24 cellular contexts compared by ENCODE assay signal in genomic region chr7:87566311-87566710, GRCh38. TPM values are rescaled to one million over a fixed set of nuclear protein-coding genes. Genes with fewer than 3 reads are reported as not detected.
DNase-seq lines count a peak whose midpoint lies in the region; ATAC-seq, FAIRE-seq and TF ChIP-seq lines count a peak whose summit lies in the region.
"Had no signal": no experiment of that assay in that cellular context is flagged by ENCODE, and none has a peak within 500 bp of the region (broad histone marks: within the 10 kb centered on the region; RNA-seq: fewer than 3 reads in every experiment).

No MANE protein-coding gene starts in this region.

- H3K9me3 ChIP-seq in adipocyte (ENCODE audit: control insufficient read depth, low read length) = no peaks in the 10 kb centered on the region
- H3K9me3 ChIP-seq: A549, BE2C, BLaER1 had no signal

- H3K36me3 ChIP-seq in adipocyte (ENCODE audit: control insufficient read depth, insufficient read depth, low read length, severe bottlenecking) = no peaks in the 10 kb centered on the region
- H3K36me3 ChIP-seq: BLaER1 had no signal

- no peak overlapping the region for H3K4me3 ChIP-seq in adipocyte (ENCODE audit: low read length)
- H3K4me3 ChIP-seq: A549, BLaER1, GM12878 had no signal

- no peak overlapping the region for H3K9ac ChIP-seq in adipocyte (ENCODE audit: low read length)
- H3K9ac ChIP-seq: BLaER1 had no signal

- no peak for FAIRE-seq in GM12892 (lab: Jason Lieb, UNC)
- FAIRE-seq: A549, GM12878, GM19239 had no signal

- no peaks in the 10 kb centered on the region for H3K27me3 ChIP-seq in adipocyte (replicated peaks; ENCODE audit: control insufficient read depth, insufficient read depth, low read length)
- H3K27me3 ChIP-seq: BE2C, BLaER1 had no signal

- no peak for ATAC-seq in GM21367 (IDR thresholded peaks at IDR 0.05; ENCODE audit: unreplicated experiment)
- ATAC-seq: A549, GM12878 had no signal

- DNase-seq in adipocyte (ENCODE audit: low read depth) (peak; percentile 30), kidney tubule cell (ENCODE audit: low spot score) (peak; percentile 52), renal cortical epithelial cell (ENCODE audit: low read depth) (peak; percentile 86), GM12892 (ENCODE audit: insufficient read length) (no peak), AG20443 (ENCODE audit: low spot score) (no peak)
- DNase-seq: BE2C; C1 segment of cervical spinal cord; CD4-positive, alpha-beta memory T cell; CD4-positive, CD25-positive, alpha-beta regulatory T cell; CD8-positive, alpha-beta memory T cell; COR-L47; DMS 273 treated with DMSO at 0.1 percent for 48 hours; DMS153; DMS53; DMS79; DND-41; EL; GDM1 had no signal

- no peak for TF ChIP-seq POLR2A in GM12892 (IDR thresholded peaks at IDR 0.05; ENCODE audit: low read depth, low read length)

- no peaks in the 10 kb centered on the region for H3K4me1 ChIP-seq in adipocyte (ENCODE audit: control insufficient read depth, insufficient read depth, low read length)
- H3K4me1 ChIP-seq: A549, BE2C, BLaER1 had no signal

RNA-seq across cellular contexts. Expression of gene ABCB1, which starts 34.4 kb away (rescaled TPM):
- total RNA-seq in renal cortical epithelial cell = 60.6 and 723 TPM in 2 replicates
- 1.1 TPM for polyA plus RNA-seq in GM12892 (2012; ENCODE audit: missing spikeins)
- total RNA-seq: G401 had no signal

Comparison
In these comparisons a context has a peak if more than half of its experiments do, and no peak if none do; other contexts are left out.
1. DNase-seq: peak in adipocyte (single experiment), kidney tubule cell (single experiment) and renal cortical epithelial cell (single experiment); none in GM12892 (single experiment) and AG20443 (single experiment).